1 cellular context compared by ENCODE assay signal in the genomic region with DNA sequence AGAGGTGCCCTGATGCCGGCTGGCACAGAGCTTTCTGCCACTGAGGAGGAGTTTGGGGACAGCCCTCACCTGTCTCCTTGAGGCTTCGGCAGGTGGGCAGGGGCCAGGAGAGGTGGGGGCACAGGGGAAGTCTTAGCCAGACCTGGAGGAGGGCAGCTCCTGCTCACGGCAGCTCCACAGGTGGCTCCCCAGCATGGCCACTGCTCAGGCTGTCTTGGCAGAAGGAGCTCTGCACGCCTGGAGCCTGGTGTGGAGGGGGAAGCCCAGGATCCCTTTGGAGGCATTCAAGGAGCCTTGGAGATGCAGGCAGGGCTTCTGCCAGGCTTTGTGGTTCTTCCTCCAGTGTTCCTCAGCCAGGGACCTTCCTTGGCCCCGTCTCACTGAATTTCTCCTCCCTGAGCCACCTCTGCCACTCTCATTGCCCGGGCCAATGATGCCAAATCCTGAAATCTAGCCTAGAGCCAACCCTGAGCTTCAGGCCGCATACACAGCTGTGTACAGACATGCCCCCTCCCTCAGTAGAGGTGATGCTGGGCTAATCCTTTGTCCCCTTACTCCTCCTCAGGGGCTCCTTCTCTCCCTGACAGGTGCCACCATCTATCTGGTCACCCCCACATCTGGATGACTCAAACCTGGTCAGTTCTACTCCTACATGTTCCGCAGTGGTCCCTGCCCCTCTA.
TF ChIP-seq lines count a peak whose summit lies in the region.

No MANE protein-coding gene starts in this region.

TF ChIP-seq in HepG2, 621 proteins besides CTCF, POLR2A, EP300 and RAD21 (continued from another document):
- TF ChIP-seq, protein P1, sequence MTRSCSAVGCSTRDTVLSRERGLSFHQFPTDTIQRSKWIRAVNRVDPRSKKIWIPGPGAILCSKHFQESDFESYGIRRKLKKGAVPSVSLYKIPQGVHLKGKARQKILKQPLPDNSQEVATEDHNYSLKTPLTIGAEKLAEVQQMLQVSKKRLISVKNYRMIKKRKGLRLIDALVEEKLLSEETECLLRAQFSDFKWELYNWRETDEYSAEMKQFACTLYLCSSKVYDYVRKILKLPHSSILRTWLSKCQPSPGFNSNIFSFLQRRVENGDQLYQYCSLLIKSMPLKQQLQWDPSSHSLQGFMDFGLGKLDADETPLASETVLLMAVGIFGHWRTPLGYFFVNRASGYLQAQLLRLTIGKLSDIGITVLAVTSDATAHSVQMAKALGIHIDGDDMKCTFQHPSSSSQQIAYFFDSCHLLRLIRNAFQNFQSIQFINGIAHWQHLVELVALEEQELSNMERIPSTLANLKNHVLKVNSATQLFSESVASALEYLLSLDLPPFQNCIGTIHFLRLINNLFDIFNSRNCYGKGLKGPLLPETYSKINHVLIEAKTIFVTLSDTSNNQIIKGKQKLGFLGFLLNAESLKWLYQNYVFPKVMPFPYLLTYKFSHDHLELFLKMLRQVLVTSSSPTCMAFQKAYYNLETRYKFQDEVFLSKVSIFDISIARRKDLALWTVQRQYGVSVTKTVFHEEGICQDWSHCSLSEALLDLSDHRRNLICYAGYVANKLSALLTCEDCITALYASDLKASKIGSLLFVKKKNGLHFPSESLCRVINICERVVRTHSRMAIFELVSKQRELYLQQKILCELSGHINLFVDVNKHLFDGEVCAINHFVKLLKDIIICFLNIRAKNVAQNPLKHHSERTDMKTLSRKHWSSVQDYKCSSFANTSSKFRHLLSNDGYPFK (CRISPR knock-in tag; IDR thresholded peaks at IDR 0.05; ENCODE audit: borderline replicate concordance): no peak
- TF ChIP-seq ZBTB39 (CRISPR knock-in tag; IDR thresholded peaks at IDR 0.05) (no peak), NFE2L2 (IDR thresholded peaks at IDR 0.05; ENCODE audit: low read length) (no peak), RNF219 (CRISPR knock-in tag; IDR thresholded peaks at IDR 0.05) (no peak), LBX2 (CRISPR knock-in tag; IDR thresholded peaks at IDR 0.05; ENCODE audit: borderline replicate concordance) (no peak)
- TF ChIP-seq, protein P2, sequence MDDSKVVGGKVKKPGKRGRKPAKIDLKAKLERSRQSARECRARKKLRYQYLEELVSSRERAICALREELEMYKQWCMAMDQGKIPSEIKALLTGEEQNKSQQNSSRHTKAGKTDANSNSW (CRISPR knock-in tag; IDR thresholded peaks at IDR 0.05; ENCODE audit: borderline replicate concordance): no peak
